24 cellular contexts compared by ENCODE assay signal in the genomic region with DNA sequence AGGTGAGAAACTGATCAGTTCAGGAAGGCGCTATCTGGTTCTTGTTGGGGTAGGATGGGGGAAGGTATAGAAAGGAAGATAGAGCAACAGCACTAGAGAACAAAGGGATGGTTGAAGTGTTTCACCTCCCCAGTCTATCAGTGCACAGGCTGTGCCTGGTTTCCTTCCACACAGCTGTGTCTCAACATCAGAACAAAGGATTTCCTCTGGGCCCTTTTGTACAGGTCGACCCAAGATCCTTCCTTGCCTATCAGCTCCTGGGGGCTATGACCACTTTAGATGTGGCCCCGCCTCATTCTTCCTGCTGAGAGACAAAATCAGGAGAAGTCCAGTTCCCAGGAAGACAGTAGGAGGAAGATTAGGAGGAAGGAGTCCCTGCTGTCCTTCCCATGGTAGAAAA.
A peak's percentile ranks its signal among the peaks of the same experiment; 100 is the strongest.
DNase-seq lines count a peak whose midpoint lies in the region; ATAC-seq and TF ChIP-seq lines count a peak whose summit lies in the region.
"Had no signal": no experiment of that assay in that cellular context is flagged by ENCODE, and none has a peak within 500 bp of the region (broad histone marks: within the 10 kb centered on the region; RNA-seq: fewer than 3 reads in every experiment).

No MANE protein-coding gene starts in this region.

- no peak overlapping the region for H3K4me2 ChIP-seq in DND-41 (ENCODE audit: insufficient read depth, low read length)

- no peak overlapping the region for H2AFZ ChIP-seq in DND-41 (ENCODE audit: low read depth, low read length)

- H3K4me3 Mint-ChIP-seq in activated naive CD8-positive, alpha-beta T cell treated with anti-CD3 and anti-CD28 coated beads, Interleukin-2, amount 10 ng/mL, durations not matched to agents 7 days and 5 days: no peak overlapping the region
- no peak overlapping the region for H3K4me3 Mint-ChIP-seq in activated naive CD8-positive, alpha-beta T cell treated with anti-CD3 and anti-CD28 coated beads for 36 hours
- no peak overlapping the region for H3K4me3 Mint-ChIP-seq in endothelial cell (ENCODE audit: unreplicated experiment)
- H3K4me3 Mint-ChIP-seq: CD4-positive, CD25-positive, alpha-beta regulatory T cell; H9 had no signal

- H3K9me3 Mint-ChIP-seq in activated naive CD8-positive, alpha-beta T cell treated with anti-CD3 and anti-CD28 coated beads, Interleukin-2, amount 10 ng/mL, durations not matched to agents 7 days and 5 days: peaks cover 3% of the 10 kb centered on the region
- no peaks in the 10 kb centered on the region for H3K9me3 Mint-ChIP-seq in activated naive CD8-positive, alpha-beta T cell treated with anti-CD3 and anti-CD28 coated beads for 36 hours
- H3K9me3 Mint-ChIP-seq in endothelial cell (ENCODE audit: unreplicated experiment): no peaks in the 10 kb centered on the region
- H3K9me3 Mint-ChIP-seq: CD4-positive, CD25-positive, alpha-beta regulatory T cell; H9 had no signal

- DNase-seq in activated naive CD8-positive, alpha-beta T cell treated with anti-CD3 and anti-CD28 coated beads, Interleukin-2, amount 10 ng/mL, durations not matched to agents 7 days and 5 days: no peak
- DNase-seq in activated naive CD8-positive, alpha-beta T cell treated with anti-CD3 and anti-CD28 coated beads for 36 hours: no peak
- DNase-seq in DND-41 (no peak), endothelial cell (ENCODE audit: low spot score) (peak; percentile 36), lower lobe of right lung (no peak), NCI-H446 treated with DMSO at 0.1 percent for 48 hours (lab: John Stamatoyannopoulos, UW) (no peak)
- DNase-seq: 8988T; BE2C; COR-L47; DMS 273 treated with DMSO at 0.1 percent for 48 hours; GF-D8; H9; Karpas-422; MM.1S; NCI-H1092; NCI-H1436 treated with DMSO at 0.1 percent for 48 hours; NCI-H2081; NCI-H510A; NCI-H748 treated with DMSO at 0.1 percent for 48 hours; NK-92 treated with Interleukin-12 subunit alpha and Interleukin-12 subunit beta, amount 100 ng/mL, for 24 hours; SHP77 had no signal

- no peaks in the 10 kb centered on the region for H3K36me3 Mint-ChIP-seq in activated naive CD8-positive, alpha-beta T cell treated with anti-CD3 and anti-CD28 coated beads, Interleukin-2, amount 10 ng/mL, durations not matched to agents 7 days and 5 days
- H3K36me3 Mint-ChIP-seq in activated naive CD8-positive, alpha-beta T cell treated with anti-CD3 and anti-CD28 coated beads for 36 hours: no peaks in the 10 kb centered on the region
- H3K36me3 Mint-ChIP-seq in endothelial cell (ENCODE audit: low read depth, unreplicated experiment): peaks cover 4% of the 10 kb centered on the region
- H3K36me3 Mint-ChIP-seq: CD4-positive, CD25-positive, alpha-beta regulatory T cell had no signal

- H3K9me3 ChIP-seq in DND-41 (ENCODE audit: insufficient read depth, low read length, severe bottlenecking): no peaks in the 10 kb centered on the region
- H3K9me3 ChIP-seq in skeletal muscle tissue (ENCODE audit: control insufficient read depth in 3 of 3, low read length in 3 of 3): no peaks in the 10 kb centered on the region
- no peaks in the 10 kb centered on the region for H3K9me3 ChIP-seq in lower lobe of right lung
- H3K9me3 ChIP-seq: BE2C had no signal

- H3K27ac Mint-ChIP-seq in activated naive CD8-positive, alpha-beta T cell treated with anti-CD3 and anti-CD28 coated beads, Interleukin-2, amount 10 ng/mL, durations not matched to agents 7 days and 5 days: no peak overlapping the region
- no peak overlapping the region for H3K27ac Mint-ChIP-seq in activated naive CD8-positive, alpha-beta T cell treated with anti-CD3 and anti-CD28 coated beads for 36 hours
- peak overlapping the region; percentile 95 for H3K27ac Mint-ChIP-seq in endothelial cell (ENCODE audit: unreplicated experiment)
- H3K27ac Mint-ChIP-seq: CD4-positive, CD25-positive, alpha-beta regulatory T cell; H9 had no signal

- H3K4me3 ChIP-seq in DND-41 (ENCODE audit: low read depth in 1 of 2, low read length in 2 of 2) (no peak overlapping the region), skeletal muscle tissue (ENCODE audit: low read length in 3 of 3) (no peak overlapping the region), lower lobe of right lung (no peak overlapping the region)

- peaks cover 29% of the 10 kb centered on the region for H3K4me1 Mint-ChIP-seq in activated naive CD8-positive, alpha-beta T cell treated with anti-CD3 and anti-CD28 coated beads, Interleukin-2, amount 10 ng/mL, durations not matched to agents 7 days and 5 days
- peaks cover 6% of the 10 kb centered on the region for H3K4me1 Mint-ChIP-seq in activated naive CD8-positive, alpha-beta T cell treated with anti-CD3 and anti-CD28 coated beads for 36 hours
- peaks cover 58% of the 10 kb centered on the region for H3K4me1 Mint-ChIP-seq in endothelial cell (ENCODE audit: unreplicated experiment)

- no peak overlapping the region for H3K27ac ChIP-seq in DND-41 (ENCODE audit: low read length)
- H3K27ac ChIP-seq in skeletal muscle tissue (ENCODE audit: low read depth, low read length): peak overlapping the region; percentile 42
- no peak overlapping the region for H3K27ac ChIP-seq in lower lobe of right lung

- H3K9ac ChIP-seq in DND-41 (ENCODE audit: low read depth, low read length) (no peak overlapping the region), skeletal muscle tissue (ENCODE audit: low read depth in 1 of 3, low read length in 3 of 3) (no peak overlapping the region)

- H3K27me3 Mint-ChIP-seq in activated naive CD8-positive, alpha-beta T cell treated with anti-CD3 and anti-CD28 coated beads, Interleukin-2, amount 10 ng/mL, durations not matched to agents 7 days and 5 days: peaks cover 20% of the 10 kb centered on the region
- H3K27me3 Mint-ChIP-seq in activated naive CD8-positive, alpha-beta T cell treated with anti-CD3 and anti-CD28 coated beads for 36 hours: peaks cover 22% of the 10 kb centered on the region
- peaks cover 6% of the 10 kb centered on the region for H3K27me3 Mint-ChIP-seq in endothelial cell (ENCODE audit: unreplicated experiment)

- H3K36me3 ChIP-seq in DND-41 (ENCODE audit: insufficient read depth, low read length) (no peaks in the 10 kb centered on the region), skeletal muscle tissue (ENCODE audit: control insufficient read depth in 3 of 3, insufficient read depth in 3 of 3, low read length in 3 of 3) (no peaks in the 10 kb centered on the region), lower lobe of right lung (no peaks in the 10 kb centered on the region)
- H3K36me3 ChIP-seq: BE2C had no signal

- intact Hi-C loops in lower lobe of right lung (cut with DNase I): no loop called here

- H3K4me1 ChIP-seq in DND-41 (ENCODE audit: insufficient read depth, low read length) (no peaks in the 10 kb centered on the region), skeletal muscle tissue (ENCODE audit: control insufficient read depth in 3 of 3, insufficient read depth in 3 of 3, low read length in 3 of 3) (peaks cover 12 to 28% (median 17%) of the 10 kb centered on the region in 3 donors), lower lobe of right lung (peaks cover 40% of the 10 kb centered on the region)
- H3K4me1 ChIP-seq: BE2C had no signal

- ATAC-seq in activated naive CD8-positive, alpha-beta T cell treated with anti-CD3 and anti-CD28 coated beads, Interleukin-2, amount 10 ng/mL, durations not matched to agents 7 days and 5 days (ENCODE audit: low read depth): peak; percentile 41
- 0 out of 3 replicates have a peak, but pooled peaks have one; percentile 47 for ATAC-seq in DND-41 (ENCODE audit: insufficient read depth, low read depth)
- no peak for ATAC-seq in HG03045 (IDR thresholded peaks at IDR 0.05; ENCODE audit: unreplicated experiment)
- no peak for ATAC-seq in lower lobe of right lung

- H4K20me1 ChIP-seq in DND-41 (ENCODE audit: insufficient read depth, low read length): no peaks in the 10 kb centered on the region

- H3K27me3 ChIP-seq in DND-41 (ENCODE audit: insufficient read depth, low read length, poor library complexity) (peaks cover 7% of the 10 kb centered on the region), skeletal muscle tissue (ENCODE audit: control insufficient read depth in 3 of 3, insufficient read depth in 3 of 3, low read length in 3 of 3) (no peaks in the 10 kb centered on the region), lower lobe of right lung (ENCODE audit: low read depth) (no peaks in the 10 kb centered on the region)
- H3K27me3 ChIP-seq: BE2C had no signal

- no peaks in the 10 kb centered on the region for H3K79me2 ChIP-seq in DND-41 (ENCODE audit: insufficient read depth, low read length)

- TF ChIP-seq CTCF in DND-41 (IDR thresholded peaks at IDR 0.05; ENCODE audit: borderline replicate concordance, extremely low read depth, low read length, poor library complexity, severe bottlenecking) (no peak), endothelial cell (IDR thresholded peaks at IDR 0.05; ENCODE audit: unreplicated experiment) (no peak), lower lobe of right lung (IDR thresholded peaks at IDR 0.05) (no peak)

- POLR2A ChIA-PET in activated naive CD8-positive, alpha-beta T cell treated with anti-CD3 and anti-CD28 coated beads, Interleukin-2, amount 10 ng/mL, durations not matched to agents 7 days and 5 days (lab: Charles Lee): no interaction called here

Comparison
In these comparisons a context has a peak if more than half of its experiments do, and no peak if none do; other contexts are left out.
1. ATAC-seq: peak in activated naive CD8-positive, alpha-beta T cell treated with anti-CD3 and anti-CD28 coated beads, Interleukin-2, amount 10 ng/mL, durations not matched to agents 7 days and 5 days (single experiment) and DND-41 (single experiment); none in HG03045 (single experiment) and lower lobe of right lung (0 of 2).